ENCODE assay signal across 1 cellular context in genomic region chr20:38806855-38807655, GRCh38.
TF ChIP-seq lines count a peak whose summit lies in the region.

No MANE protein-coding gene starts in this region.

TF ChIP-seq in SK-N-SH, 30 proteins besides CTCF, POLR2A, EP300 and RAD21 (continued from another document):
- TF ChIP-seq CHD2 (IDR thresholded peaks at IDR 0.05; ENCODE audit: low read length, partially characterized antibody): no peak
- TF ChIP-seq USF1 (IDR thresholded peaks at IDR 0.05; ENCODE audit: borderline replicate concordance, low read depth): no peak
